1 cellular context compared by ENCODE assay signal in the genomic region with DNA sequence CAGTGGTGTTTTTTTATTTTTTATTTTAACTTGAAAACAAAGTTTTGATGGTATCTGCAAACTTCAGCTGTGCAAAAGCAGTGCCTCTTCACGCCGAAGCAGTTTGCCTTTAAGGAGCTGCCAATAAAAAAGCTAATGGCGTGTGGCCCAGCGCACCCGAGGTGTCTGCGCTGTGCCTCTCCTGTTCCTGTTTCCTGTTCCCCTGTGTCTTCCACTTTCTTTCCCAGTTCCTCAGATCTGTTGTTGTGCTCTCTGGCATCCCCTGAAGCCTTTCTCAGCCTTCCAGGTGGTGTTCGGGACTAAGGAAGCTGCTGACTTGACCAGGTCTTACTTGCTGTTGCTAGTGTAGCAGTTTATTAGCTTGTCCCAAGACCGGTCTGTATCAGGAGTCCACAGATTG.
TF ChIP-seq lines count a peak whose summit lies in the region.

No MANE protein-coding gene starts in this region.

TF ChIP-seq in GM23338, 12 proteins besides CTCF, POLR2A, EP300 and RAD21 (continued from another document):
- TF ChIP-seq, protein P1, sequence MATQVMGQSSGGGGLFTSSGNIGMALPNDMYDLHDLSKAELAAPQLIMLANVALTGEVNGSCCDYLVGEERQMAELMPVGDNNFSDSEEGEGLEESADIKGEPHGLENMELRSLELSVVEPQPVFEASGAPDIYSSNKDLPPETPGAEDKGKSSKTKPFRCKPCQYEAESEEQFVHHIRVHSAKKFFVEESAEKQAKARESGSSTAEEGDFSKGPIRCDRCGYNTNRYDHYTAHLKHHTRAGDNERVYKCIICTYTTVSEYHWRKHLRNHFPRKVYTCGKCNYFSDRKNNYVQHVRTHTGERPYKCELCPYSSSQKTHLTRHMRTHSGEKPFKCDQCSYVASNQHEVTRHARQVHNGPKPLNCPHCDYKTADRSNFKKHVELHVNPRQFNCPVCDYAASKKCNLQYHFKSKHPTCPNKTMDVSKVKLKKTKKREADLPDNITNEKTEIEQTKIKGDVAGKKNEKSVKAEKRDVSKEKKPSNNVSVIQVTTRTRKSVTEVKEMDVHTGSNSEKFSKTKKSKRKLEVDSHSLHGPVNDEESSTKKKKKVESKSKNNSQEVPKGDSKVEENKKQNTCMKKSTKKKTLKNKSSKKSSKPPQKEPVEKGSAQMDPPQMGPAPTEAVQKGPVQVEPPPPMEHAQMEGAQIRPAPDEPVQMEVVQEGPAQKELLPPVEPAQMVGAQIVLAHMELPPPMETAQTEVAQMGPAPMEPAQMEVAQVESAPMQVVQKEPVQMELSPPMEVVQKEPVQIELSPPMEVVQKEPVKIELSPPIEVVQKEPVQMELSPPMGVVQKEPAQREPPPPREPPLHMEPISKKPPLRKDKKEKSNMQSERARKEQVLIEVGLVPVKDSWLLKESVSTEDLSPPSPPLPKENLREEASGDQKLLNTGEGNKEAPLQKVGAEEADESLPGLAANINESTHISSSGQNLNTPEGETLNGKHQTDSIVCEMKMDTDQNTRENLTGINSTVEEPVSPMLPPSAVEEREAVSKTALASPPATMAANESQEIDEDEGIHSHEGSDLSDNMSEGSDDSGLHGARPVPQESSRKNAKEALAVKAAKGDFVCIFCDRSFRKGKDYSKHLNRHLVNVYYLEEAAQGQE (IDR thresholded peaks at IDR 0.05; ENCODE audit: unreplicated experiment) = no peak
